In the genomic region with DNA sequence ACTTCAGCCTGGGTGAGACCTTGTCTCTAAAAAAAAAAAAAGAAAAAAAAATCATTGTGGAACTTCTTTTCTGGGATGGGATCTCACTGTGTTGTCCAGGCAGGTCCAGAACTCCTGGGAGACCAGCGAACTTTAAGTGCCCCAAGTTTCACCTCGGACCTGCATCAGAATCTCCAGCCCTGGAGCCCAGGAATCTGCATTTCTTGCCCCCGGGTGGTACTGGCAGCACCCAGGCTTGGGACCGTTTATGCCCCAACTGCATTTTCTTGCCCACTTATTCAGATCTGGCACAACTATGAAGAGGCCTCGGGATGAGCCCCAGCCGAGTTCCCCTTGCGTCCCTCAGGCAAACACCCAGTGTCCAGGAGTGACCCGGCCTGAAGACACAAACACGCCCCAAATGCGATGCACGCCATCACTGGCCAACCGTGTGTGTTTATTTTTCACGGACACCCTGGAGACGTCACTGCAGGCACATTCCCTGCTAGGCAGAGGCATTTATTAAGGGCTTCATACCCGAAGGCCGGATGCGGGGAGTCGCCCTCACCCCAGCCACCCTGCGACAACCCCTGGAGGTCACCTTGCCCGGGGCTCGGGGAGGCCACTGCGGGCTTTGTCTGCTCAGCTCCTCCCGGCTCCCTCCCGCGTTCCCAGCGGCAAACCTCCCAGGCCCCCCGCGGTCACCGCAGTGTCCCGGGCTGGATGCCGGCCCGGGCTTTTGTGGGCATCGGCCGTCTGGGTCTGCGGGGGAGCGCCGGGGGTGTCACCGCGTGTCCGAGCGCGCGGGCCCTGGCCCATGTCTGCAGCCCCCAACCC, we compare ENCODE assay signal across 1 cellular context.
TF ChIP-seq lines count a peak whose summit lies in the region.

No MANE protein-coding gene starts in this region.

TF ChIP-seq in HepG2, 621 proteins besides CTCF, POLR2A, EP300 and RAD21 (continued from another document and continues in another):
- TF ChIP-seq, protein P1, sequence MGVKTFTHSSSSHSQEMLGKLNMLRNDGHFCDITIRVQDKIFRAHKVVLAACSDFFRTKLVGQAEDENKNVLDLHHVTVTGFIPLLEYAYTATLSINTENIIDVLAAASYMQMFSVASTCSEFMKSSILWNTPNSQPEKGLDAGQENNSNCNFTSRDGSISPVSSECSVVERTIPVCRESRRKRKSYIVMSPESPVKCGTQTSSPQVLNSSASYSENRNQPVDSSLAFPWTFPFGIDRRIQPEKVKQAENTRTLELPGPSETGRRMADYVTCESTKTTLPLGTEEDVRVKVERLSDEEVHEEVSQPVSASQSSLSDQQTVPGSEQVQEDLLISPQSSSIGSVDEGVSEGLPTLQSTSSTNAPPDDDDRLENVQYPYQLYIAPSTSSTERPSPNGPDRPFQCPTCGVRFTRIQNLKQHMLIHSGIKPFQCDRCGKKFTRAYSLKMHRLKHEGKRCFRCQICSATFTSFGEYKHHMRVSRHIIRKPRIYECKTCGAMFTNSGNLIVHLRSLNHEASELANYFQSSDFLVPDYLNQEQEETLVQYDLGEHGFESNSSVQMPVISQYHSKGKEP (CRISPR knock-in tag; IDR thresholded peaks at IDR 0.05): no peak
- TF ChIP-seq KAT8 (CRISPR knock-in tag; IDR thresholded peaks at IDR 0.05) (0 out of 2 replicates have a peak, but pooled peaks have one; percentile 45), MIER3 (CRISPR knock-in tag; IDR thresholded peaks at IDR 0.05; ENCODE audit: borderline replicate concordance) (no peak), SOX5 (CRISPR knock-in tag; IDR thresholded peaks at IDR 0.05; ENCODE audit: borderline replicate concordance) (0 out of 2 replicates have a peak, but pooled peaks have one; percentile 31), CHD4 (IDR thresholded peaks at IDR 0.05; ENCODE audit: borderline replicate concordance, low read length) (0 out of 2 replicates have a peak, but pooled peaks have one; percentile 43), ZNF816 (CRISPR knock-in tag; IDR thresholded peaks at IDR 0.05; ENCODE audit: borderline replicate concordance) (peak; percentile 83; the same call in 1 of the 2 replicates), ZSCAN25 (CRISPR knock-in tag; IDR thresholded peaks at IDR 0.05) (0 out of 2 replicates have a peak, but pooled peaks have one; percentile 16), ZNF326 (CRISPR knock-in tag; IDR thresholded peaks at IDR 0.05; ENCODE audit: borderline replicate concordance) (no peak), NFKBIZ (CRISPR knock-in tag; IDR thresholded peaks at IDR 0.05) (peak; percentile 42; the same call in 1 of the 2 replicates), ZNF350 (CRISPR knock-in tag; IDR thresholded peaks at IDR 0.05; ENCODE audit: borderline replicate concordance, low read depth) (peak; percentile 30; the same call in 1 of the 2 replicates), ZNF772 (CRISPR knock-in tag; IDR thresholded peaks at IDR 0.05) (peak; percentile 21; the same call in 1 of the 2 replicates), GABPA (IDR thresholded peaks at IDR 0.05; ENCODE audit: low read depth, low read length) (no peak), GABPA (CRISPR knock-in tag; IDR thresholded peaks at IDR 0.05; ENCODE audit: low read depth) (peak; percentile 16; the same call in 1 of the 2 replicates), MED1 (CRISPR knock-in tag; IDR thresholded peaks at IDR 0.05) (peak; percentile 59), RFX5 (IDR thresholded peaks at IDR 0.05; ENCODE audit: low read depth, low read length) (peak; percentile 51; the same call in 1 of the 2 replicates), MYC (CRISPR knock-in tag; IDR thresholded peaks at IDR 0.05; ENCODE audit: borderline replicate concordance) (peak; percentile 71), ZNF709 (CRISPR knock-in tag; IDR thresholded peaks at IDR 0.05) (peak; percentile 65; the same call in 1 of the 2 replicates), U2AF1 (optimal IDR thresholded peaks at IDR 0.05; ENCODE audit: low read depth, low read length) (peak; percentile 30), ZNF607 (CRISPR knock-in tag; IDR thresholded peaks at IDR 0.05; ENCODE audit: borderline replicate concordance) (peak; percentile 80; the same call in 1 of the 2 replicates), ZNF256 (CRISPR knock-in tag; conservative IDR thresholded peaks at IDR 0.05) (no peak), MIER2 (CRISPR knock-in tag; IDR thresholded peaks at IDR 0.05) (peak; percentile 63), TRIM24 (CRISPR knock-in tag; IDR thresholded peaks at IDR 0.05) (no peak), GPN1 (CRISPR knock-in tag; IDR thresholded peaks at IDR 0.05; ENCODE audit: borderline replicate concordance) (0 out of 2 replicates have a peak, but pooled peaks have one; percentile 19), HHEX (CRISPR knock-in tag; IDR thresholded peaks at IDR 0.05) (0 out of 2 replicates have a peak, but pooled peaks have one; percentile 13), ZNF205 (CRISPR knock-in tag; IDR thresholded peaks at IDR 0.05) (no peak), ZNF333 (CRISPR knock-in tag; IDR thresholded peaks at IDR 0.05; ENCODE audit: borderline replicate concordance) (peak; percentile 82; the same call in 1 of the 2 replicates), BHLHE40 (IDR thresholded peaks at IDR 0.05; ENCODE audit: low read length) (no peak), HES4 (CRISPR knock-in tag; IDR thresholded peaks at IDR 0.05; ENCODE audit: borderline replicate concordance) (peak; percentile 68; the same call in 1 of the 2 replicates), ZSCAN21 (CRISPR knock-in tag; IDR thresholded peaks at IDR 0.05; ENCODE audit: borderline replicate concordance) (peak; percentile 84)
- TF ChIP-seq, protein P2, sequence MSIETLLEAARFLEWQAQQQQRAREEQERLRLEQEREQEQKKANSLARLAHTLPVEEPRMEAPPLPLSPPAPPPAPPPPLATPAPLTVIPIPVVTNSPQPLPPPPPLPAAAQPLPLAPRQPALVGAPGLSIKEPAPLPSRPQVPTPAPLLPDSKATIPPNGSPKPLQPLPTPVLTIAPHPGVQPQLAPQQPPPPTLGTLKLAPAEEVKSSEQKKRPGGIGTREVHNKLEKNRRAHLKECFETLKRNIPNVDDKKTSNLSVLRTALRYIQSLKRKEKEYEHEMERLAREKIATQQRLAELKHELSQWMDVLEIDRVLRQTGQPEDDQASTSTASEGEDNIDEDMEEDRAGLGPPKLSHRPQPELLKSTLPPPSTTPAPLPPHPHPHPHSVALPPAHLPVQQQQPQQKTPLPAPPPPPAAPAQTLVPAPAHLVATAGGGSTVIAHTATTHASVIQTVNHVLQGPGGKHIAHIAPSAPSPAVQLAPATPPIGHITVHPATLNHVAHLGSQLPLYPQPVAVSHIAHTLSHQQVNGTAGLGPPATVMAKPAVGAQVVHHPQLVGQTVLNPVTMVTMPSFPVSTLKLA (IDR thresholded peaks at IDR 0.05): no peak
- TF ChIP-seq, protein P3, sequence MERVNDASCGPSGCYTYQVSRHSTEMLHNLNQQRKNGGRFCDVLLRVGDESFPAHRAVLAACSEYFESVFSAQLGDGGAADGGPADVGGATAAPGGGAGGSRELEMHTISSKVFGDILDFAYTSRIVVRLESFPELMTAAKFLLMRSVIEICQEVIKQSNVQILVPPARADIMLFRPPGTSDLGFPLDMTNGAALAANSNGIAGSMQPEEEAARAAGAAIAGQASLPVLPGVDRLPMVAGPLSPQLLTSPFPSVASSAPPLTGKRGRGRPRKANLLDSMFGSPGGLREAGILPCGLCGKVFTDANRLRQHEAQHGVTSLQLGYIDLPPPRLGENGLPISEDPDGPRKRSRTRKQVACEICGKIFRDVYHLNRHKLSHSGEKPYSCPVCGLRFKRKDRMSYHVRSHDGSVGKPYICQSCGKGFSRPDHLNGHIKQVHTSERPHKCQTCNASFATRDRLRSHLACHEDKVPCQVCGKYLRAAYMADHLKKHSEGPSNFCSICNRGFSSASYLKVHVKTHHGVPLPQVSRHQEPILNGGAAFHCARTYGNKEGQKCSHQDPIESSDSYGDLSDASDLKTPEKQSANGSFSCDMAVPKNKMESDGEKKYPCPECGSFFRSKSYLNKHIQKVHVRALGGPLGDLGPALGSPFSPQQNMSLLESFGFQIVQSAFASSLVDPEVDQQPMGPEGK (CRISPR knock-in tag; IDR thresholded peaks at IDR 0.05): peak; percentile 89
- TF ChIP-seq, protein P4, sequence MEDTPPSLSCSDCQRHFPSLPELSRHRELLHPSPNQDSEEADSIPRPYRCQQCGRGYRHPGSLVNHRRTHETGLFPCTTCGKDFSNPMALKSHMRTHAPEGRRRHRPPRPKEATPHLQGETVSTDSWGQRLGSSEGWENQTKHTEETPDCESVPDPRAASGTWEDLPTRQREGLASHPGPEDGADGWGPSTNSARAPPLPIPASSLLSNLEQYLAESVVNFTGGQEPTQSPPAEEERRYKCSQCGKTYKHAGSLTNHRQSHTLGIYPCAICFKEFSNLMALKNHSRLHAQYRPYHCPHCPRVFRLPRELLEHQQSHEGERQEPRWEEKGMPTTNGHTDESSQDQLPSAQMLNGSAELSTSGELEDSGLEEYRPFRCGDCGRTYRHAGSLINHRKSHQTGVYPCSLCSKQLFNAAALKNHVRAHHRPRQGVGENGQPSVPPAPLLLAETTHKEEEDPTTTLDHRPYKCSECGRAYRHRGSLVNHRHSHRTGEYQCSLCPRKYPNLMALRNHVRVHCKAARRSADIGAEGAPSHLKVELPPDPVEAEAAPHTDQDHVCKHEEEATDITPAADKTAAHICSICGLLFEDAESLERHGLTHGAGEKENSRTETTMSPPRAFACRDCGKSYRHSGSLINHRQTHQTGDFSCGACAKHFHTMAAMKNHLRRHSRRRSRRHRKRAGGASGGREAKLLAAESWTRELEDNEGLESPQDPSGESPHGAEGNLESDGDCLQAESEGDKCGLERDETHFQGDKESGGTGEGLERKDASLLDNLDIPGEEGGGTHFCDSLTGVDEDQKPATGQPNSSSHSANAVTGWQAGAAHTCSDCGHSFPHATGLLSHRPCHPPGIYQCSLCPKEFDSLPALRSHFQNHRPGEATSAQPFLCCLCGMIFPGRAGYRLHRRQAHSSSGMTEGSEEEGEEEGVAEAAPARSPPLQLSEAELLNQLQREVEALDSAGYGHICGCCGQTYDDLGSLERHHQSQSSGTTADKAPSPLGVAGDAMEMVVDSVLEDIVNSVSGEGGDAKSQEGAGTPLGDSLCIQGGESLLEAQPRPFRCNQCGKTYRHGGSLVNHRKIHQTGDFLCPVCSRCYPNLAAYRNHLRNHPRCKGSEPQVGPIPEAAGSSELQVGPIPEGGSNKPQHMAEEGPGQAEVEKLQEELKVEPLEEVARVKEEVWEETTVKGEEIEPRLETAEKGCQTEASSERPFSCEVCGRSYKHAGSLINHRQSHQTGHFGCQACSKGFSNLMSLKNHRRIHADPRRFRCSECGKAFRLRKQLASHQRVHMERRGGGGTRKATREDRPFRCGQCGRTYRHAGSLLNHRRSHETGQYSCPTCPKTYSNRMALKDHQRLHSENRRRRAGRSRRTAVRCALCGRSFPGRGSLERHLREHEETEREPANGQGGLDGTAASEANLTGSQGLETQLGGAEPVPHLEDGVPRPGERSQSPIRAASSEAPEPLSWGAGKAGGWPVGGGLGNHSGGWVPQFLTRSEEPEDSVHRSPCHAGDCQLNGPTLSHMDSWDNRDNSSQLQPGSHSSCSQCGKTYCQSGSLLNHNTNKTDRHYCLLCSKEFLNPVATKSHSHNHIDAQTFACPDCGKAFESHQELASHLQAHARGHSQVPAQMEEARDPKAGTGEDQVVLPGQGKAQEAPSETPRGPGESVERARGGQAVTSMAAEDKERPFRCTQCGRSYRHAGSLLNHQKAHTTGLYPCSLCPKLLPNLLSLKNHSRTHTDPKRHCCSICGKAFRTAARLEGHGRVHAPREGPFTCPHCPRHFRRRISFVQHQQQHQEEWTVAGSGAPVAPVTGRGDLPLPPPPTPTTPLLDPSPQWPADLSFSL (CRISPR knock-in tag; IDR thresholded peaks at IDR 0.05): 0 out of 2 replicates have a peak, but pooled peaks have one; percentile 49
- TF ChIP-seq, protein P5, sequence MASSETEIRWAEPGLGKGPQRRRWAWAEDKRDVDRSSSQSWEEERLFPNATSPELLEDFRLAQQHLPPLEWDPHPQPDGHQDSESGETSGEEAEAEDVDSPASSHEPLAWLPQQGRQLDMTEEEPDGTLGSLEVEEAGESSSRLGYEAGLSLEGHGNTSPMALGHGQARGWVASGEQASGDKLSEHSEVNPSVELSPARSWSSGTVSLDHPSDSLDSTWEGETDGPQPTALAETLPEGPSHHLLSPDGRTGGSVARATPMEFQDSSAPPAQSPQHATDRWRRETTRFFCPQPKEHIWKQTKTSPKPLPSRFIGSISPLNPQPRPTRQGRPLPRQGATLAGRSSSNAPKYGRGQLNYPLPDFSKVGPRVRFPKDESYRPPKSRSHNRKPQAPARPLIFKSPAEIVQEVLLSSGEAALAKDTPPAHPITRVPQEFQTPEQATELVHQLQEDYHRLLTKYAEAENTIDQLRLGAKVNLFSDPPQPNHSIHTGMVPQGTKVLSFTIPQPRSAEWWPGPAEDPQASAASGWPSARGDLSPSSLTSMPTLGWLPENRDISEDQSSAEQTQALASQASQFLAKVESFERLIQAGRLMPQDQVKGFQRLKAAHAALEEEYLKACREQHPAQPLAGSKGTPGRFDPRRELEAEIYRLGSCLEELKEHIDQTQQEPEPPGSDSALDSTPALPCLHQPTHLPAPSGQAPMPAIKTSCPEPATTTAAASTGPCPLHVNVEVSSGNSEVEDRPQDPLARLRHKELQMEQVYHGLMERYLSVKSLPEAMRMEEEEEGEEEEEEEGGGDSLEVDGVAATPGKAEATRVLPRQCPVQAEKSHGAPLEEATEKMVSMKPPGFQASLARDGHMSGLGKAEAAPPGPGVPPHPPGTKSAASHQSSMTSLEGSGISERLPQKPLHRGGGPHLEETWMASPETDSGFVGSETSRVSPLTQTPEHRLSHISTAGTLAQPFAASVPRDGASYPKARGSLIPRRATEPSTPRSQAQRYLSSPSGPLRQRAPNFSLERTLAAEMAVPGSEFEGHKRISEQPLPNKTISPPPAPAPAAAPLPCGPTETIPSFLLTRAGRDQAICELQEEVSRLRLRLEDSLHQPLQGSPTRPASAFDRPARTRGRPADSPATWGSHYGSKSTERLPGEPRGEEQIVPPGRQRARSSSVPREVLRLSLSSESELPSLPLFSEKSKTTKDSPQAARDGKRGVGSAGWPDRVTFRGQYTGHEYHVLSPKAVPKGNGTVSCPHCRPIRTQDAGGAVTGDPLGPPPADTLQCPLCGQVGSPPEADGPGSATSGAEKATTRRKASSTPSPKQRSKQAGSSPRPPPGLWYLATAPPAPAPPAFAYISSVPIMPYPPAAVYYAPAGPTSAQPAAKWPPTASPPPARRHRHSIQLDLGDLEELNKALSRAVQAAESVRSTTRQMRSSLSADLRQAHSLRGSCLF (CRISPR knock-in tag; IDR thresholded peaks at IDR 0.05; ENCODE audit: borderline replicate concordance): no peak
- TF ChIP-seq, protein P6, sequence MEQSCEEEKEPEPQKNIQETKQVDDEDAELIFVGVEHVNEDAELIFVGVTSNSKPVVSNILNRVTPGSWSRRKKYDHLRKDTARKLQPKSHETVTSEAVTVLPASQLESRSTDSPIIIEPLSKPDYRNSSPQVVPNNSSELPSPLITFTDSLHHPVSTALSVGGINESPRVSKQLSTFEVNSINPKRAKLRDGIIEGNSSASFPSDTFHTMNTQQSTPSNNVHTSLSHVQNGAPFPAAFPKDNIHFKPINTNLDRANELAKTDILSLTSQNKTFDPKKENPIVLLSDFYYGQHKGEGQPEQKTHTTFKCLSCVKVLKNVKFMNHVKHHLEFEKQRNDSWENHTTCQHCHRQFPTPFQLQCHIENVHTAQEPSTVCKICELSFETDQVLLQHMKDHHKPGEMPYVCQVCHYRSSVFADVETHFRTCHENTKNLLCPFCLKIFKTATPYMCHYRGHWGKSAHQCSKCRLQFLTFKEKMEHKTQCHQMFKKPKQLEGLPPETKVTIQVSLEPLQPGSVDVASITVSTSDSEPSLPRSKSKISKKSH (CRISPR knock-in tag; IDR thresholded peaks at IDR 0.05; ENCODE audit: borderline replicate concordance): 0 out of 2 replicates have a peak, but pooled peaks have one; percentile 54
